Comparison of ENCODE assay signal across 8 cellular contexts in the genomic region with DNA sequence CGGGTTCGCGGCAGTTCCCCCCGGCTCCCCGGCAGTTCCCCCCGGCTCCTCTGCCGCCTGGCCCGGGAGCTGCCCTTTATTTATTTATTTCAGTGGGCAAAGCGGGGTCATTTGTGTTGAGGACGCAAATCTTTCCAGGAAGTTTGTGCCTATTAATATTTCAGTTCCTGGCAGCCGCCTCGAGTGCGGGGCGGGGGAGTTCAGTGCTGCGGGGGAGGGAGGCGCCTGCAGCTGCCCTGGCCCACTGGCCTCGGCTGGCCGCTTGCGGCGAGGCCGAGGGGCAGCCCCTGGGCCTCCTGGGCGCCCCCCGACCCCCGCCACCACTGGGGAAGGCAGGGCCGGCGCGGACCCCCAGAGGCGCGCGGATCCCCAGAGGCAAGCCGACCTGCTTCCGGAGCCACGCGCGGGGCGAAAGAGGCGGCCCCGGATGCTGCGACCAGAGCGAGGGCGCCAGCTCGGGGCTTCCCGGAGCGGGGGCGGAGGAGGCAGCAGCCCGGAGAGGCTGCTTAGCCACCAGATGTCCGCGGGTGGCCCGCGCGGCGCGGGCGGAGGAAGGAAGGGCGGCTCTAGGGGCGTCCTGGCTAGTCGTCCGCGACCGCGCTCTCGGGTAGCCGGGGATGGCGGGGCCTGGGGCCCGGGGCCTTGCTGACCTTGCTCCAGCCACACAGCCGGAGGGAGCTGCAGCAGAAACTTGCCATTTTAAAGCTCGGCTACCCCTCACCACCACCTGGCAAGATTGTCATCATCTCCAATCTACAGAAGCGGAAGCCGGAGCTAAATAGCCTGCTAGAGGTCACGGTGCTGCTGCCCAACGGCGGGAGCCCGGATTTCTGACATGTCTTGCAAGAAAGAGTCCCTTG. TPM values are rescaled to one million over a fixed set of nuclear protein-coding genes. Genes with fewer than 3 reads are reported as not detected.
A peak's percentile ranks its signal among the peaks of the same experiment; 100 is the strongest.
DNase-seq lines count a peak whose midpoint lies in the region; ATAC-seq, FAIRE-seq and TF ChIP-seq lines count a peak whose summit lies in the region.

No MANE protein-coding gene starts in this region.

- H3K9me3 ChIP-seq in K562 (replicated peaks; ENCODE audit: control insufficient read depth, insufficient read depth, low read depth, low read length) = no peaks in the 10 kb centered on the region

- H4K20me1 ChIP-seq in K562 (replicated peaks; ENCODE audit: control insufficient read depth, insufficient read depth, low read length) = peaks cover 11% of the 10 kb centered on the region; the same call in 1 of the 2 replicates

- peak overlapping the region; percentile 68 to 93 for H3K9ac ChIP-seq in K562 (ENCODE audit: insufficient read depth in 1 of 2, low read depth in 2 of 2, low read length in 2 of 2)

- no peak for FAIRE-seq in K562 (lab: Jason Lieb, UNC)

- H3K4me3 ChIP-seq in K562 (peak overlapping the region; percentile 57), iPS-11a (ENCODE audit: low read depth, low read length) (peak overlapping the region; percentile 63), skeletal muscle cell (ENCODE audit: low read depth, low read length) (peak overlapping the region; percentile 58)

- ATAC-seq in GM21576 (IDR thresholded peaks at IDR 0.05; ENCODE audit: unreplicated experiment) (peak; percentile 72), K562 (peak; percentile 75)

- CTCF ChIA-PET in K562 (lab: Yijun Ruan, JAX; ENCODE audit: low intra/inter-chr PET ratio) = interaction anchor here (0.6 to 1.1 kb wide), 3 partner anchors 10 to 46 kb away, joined by 3 to 5 read pairs (median 4); no protein-coding TSS in a partner anchor

- H3K4me2 ChIP-seq in K562 (ENCODE audit: insufficient read depth, low read length) = peak overlapping the region; percentile 82

- in situ Hi-C loops in G401 (cut with HindIII; ENCODE audit: low sequenced_read_pairs) (no loop called here), KBM-7 (cut with MboI; ENCODE audit: low pct_unique_long_range_greater_than_20kb, low sequenced_read_pairs) (no loop called here), K562 (cut with MboI) (no loop called here)

- H3K4me1 ChIP-seq in K562 (replicated peaks in 1 of 2; ENCODE audit: control insufficient read depth in 2 of 2, insufficient read depth in 2 of 2, low read length in 2 of 2) = peaks cover 42 to 45% of the 10 kb centered on the region in 2 experiments

- peak; percentile 65 for DNase-seq in G401 (ENCODE audit: low spot score)
- DNase-seq in KBM-7 = peak; percentile 67
- peak in 4 of 5 experiments; percentile 22 to 67 (median 46) for DNase-seq in T-helper 2 cell
- peak; percentile 80 to 91 (median 85) for DNase-seq in K562 (ENCODE audit: extremely low read depth in 1 of 4, low spot score in 3 of 4)
- no peak for DNase-seq in skeletal muscle cell (ENCODE audit: low read depth)
- no peak for DNase-seq in middle frontal gyrus (ENCODE audit: extremely low spot score, low spot score)

- intact Hi-C loops in K562 (cut with micrococcal nuclease) = loop anchor here (1.0 to 2.0 kb wide), 2 partner anchors 46 to 111 kb away; a partner anchor contains a TSS

- POLR2A ChIA-PET in K562 (lab: Yijun Ruan, JAX) = interaction anchor here (0.6 to 2.1 kb wide), 15 partner anchors 9 to 532 kb away, joined by 3 to 10 read pairs (median 4); a partner anchor contains a TSS

- no peaks in the 10 kb centered on the region for H3K27me3 ChIP-seq in K562 (ENCODE audit: control insufficient read depth in 2 of 2, insufficient read depth in 2 of 2, low read length in 2 of 2)

- peak overlapping the region; percentile 74 for H2AFZ ChIP-seq in K562 (ENCODE audit: low read depth, low read length)

- no peak for TF ChIP-seq CTCF in K562 (IDR thresholded peaks at IDR 0.05 in 2 of 3, conservative IDR thresholded peaks at IDR 0.05 in 1 of 3; ENCODE audit: insufficient read depth in 2 of 3, low read depth in 1 of 3, low read length in 3 of 3)

- no peaks in the 10 kb centered on the region for H3K36me3 ChIP-seq in K562 (ENCODE audit: control insufficient read depth, insufficient read depth, low read length)

- under 1% methylated on average over 68 of the region's 73 CpGs for WGBS in K562 (ENCODE audit: insufficient coverage, low coverage, missing lambda C conversion rate)

- peak overlapping the region; percentile 85 for H3K27ac ChIP-seq in K562 (ENCODE audit: extremely low read depth, low read depth, low read length)

- peak; percentile 60; the same call in 1 of the 2 replicates for TF ChIP-seq POLR2A in K562 (conservative IDR thresholded peaks at IDR 0.05)

- BruUV-seq in K562 (replicated peaks; lab: Mats Ljungman, UMichigan) = TSS peak; percentile 49

- H3K79me2 ChIP-seq in K562 (ENCODE audit: control insufficient read depth, insufficient read depth, low read length) = no peaks in the 10 kb centered on the region

- H3K9me1 ChIP-seq in K562 (ENCODE audit: control insufficient read depth, insufficient read depth, low read length) = peaks cover 3% of the 10 kb centered on the region

- TF ChIP-seq EP300 in K562 (IDR thresholded peaks at IDR 0.05; ENCODE audit: low read length) = no peak; the same call in 1 of the 2 replicates

- TF ChIP-seq RAD21 in K562 (CRISPR knock-in tag; conservative IDR thresholded peaks at IDR 0.05 in 1 of 2, IDR thresholded peaks at IDR 0.05 in 1 of 2) = no peak

TF ChIP-seq in K562, 482 proteins besides CTCF, POLR2A, EP300 and RAD21 (continues in another document):
- peak; percentile 20; the same call in 1 of the 2 replicates for TF ChIP-seq TCF3 (CRISPR knock-in tag; IDR thresholded peaks at IDR 0.05)
- TF ChIP-seq, protein P1, sequence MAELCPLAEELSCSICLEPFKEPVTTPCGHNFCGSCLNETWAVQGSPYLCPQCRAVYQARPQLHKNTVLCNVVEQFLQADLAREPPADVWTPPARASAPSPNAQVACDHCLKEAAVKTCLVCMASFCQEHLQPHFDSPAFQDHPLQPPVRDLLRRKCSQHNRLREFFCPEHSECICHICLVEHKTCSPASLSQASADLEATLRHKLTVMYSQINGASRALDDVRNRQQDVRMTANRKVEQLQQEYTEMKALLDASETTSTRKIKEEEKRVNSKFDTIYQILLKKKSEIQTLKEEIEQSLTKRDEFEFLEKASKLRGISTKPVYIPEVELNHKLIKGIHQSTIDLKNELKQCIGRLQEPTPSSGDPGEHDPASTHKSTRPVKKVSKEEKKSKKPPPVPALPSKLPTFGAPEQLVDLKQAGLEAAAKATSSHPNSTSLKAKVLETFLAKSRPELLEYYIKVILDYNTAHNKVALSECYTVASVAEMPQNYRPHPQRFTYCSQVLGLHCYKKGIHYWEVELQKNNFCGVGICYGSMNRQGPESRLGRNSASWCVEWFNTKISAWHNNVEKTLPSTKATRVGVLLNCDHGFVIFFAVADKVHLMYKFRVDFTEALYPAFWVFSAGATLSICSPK (IDR thresholded peaks at IDR 0.05; ENCODE audit: borderline replicate concordance) = no peak
- no peak for TF ChIP-seq NCOA6 (IDR thresholded peaks at IDR 0.05)
- no peak for TF ChIP-seq PRPF4 (IDR thresholded peaks at IDR 0.05; ENCODE audit: insufficient read depth, low read depth, low read length, poor library complexity, severe bottlenecking)
- no peak for TF ChIP-seq ZKSCAN3 (CRISPR knock-in tag; IDR thresholded peaks at IDR 0.05)
- TF ChIP-seq NUFIP1 (IDR thresholded peaks at IDR 0.05; ENCODE audit: partially characterized antibody) = no peak
- TF ChIP-seq ZNF311 (CRISPR knock-in tag; IDR thresholded peaks at IDR 0.05) = no peak
- TF ChIP-seq, protein P2, sequence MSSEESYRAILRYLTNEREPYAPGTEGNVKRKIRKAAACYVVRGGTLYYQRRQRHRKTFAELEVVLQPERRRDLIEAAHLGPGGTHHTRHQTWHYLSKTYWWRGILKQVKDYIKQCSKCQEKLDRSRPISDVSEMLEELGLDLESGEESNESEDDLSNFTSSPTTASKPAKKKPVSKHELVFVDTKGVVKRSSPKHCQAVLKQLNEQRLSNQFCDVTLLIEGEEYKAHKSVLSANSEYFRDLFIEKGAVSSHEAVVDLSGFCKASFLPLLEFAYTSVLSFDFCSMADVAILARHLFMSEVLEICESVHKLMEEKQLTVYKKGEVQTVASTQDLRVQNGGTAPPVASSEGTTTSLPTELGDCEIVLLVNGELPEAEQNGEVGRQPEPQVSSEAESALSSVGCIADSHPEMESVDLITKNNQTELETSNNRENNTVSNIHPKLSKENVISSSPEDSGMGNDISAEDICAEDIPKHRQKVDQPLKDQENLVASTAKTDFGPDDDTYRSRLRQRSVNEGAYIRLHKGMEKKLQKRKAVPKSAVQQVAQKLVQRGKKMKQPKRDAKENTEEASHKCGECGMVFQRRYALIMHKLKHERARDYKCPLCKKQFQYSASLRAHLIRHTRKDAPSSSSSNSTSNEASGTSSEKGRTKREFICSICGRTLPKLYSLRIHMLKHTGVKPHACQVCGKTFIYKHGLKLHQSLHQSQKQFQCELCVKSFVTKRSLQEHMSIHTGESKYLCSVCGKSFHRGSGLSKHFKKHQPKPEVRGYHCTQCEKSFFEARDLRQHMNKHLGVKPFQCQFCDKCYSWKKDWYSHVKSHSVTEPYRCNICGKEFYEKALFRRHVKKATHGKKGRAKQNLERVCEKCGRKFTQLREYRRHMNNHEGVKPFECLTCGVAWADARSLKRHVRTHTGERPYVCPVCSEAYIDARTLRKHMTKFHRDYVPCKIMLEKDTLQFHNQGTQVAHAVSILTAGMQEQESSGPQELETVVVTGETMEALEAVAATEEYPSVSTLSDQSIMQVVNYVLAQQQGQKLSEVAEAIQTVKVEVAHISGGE (CRISPR knock-in tag; IDR thresholded peaks at IDR 0.05) = peak in 2 of 3 experiments; percentile 15 to 41; a peak in 2 of 6 replicates
- no peak for TF ChIP-seq BRCA1 (IDR thresholded peaks at IDR 0.05)
- TF ChIP-seq BRCA1 (CRISPR knock-in tag; IDR thresholded peaks at IDR 0.05) = no peak

RNA-seq across cellular contexts. Expression of a gene that starts 48.0 kb away (rescaled TPM):
- 250 and 310 TPM in 2 replicates for total RNA-seq in G401 (2014; rRNA removed; shearing (Covaris generic))
- total RNA-seq in K562 (2011; cell fraction: chromatin; rRNA removed; ENCODE audit: low replicate concordance) = 33.3 and 126 TPM in 2 replicates
- total RNA-seq in K562 (2011; cell fraction: nucleolus; rRNA removed) = 45.1 and 46.9 TPM in 2 replicates
- total RNA-seq in K562 (2011; cell fraction: nucleoplasm; rRNA removed) = 88.2 and 158 TPM in 2 replicates
- total RNA-seq in K562 (2014; rRNA removed) (412 and 510 TPM in 2 replicates), K562 (2014; rRNA removed; fragmentation: Illumina TruSeq; extraction: Trizol) (517 and 565 TPM in 2 replicates), K562 (2015; rRNA removed; fragmentation: Illumina TruSeq; extraction: Trizol) (394 and 426 TPM in 2 replicates), K562 (2021) (808 and 835 TPM in 2 replicates)
- polyA plus RNA-seq in K562 (2011; rRNA removed) (812 and 877 TPM in 2 replicates), K562 (2014; fragmentation: Illumina TruSeq; extraction: Trizol) (758 and 923 TPM in 2 replicates), K562 (2014; fragmentation: Nextera tagmentation; extraction: Ambion mirVana) (100 to 1,000 TPM; 543 to 591 TPM), K562 (2014; rRNA removed) (975 and 1,083 TPM in 2 replicates)
- 605 and 678 TPM in 2 replicates for polyA plus RNA-seq in K562 (2011; cell fraction: cytosol; rRNA removed)
- 136 and 194 TPM in 2 replicates for polyA plus RNA-seq in K562 (2011; cell fraction: nucleus; rRNA removed)
- polyA plus RNA-seq in K562 (2012) = 834 and 880 TPM in 2 replicates
- 127 and 157 TPM in 2 replicates for polyA minus RNA-seq in K562 (2011; rRNA and poly(A)+ RNA removed)
- 116 and 160 TPM in 2 replicates for polyA minus RNA-seq in K562 (2011; cell fraction: cytosol; rRNA and poly(A)+ RNA removed)
- polyA minus RNA-seq in K562 (2011; cell fraction: nucleus; rRNA and poly(A)+ RNA removed) = 24.4 and 52.3 TPM in 2 replicates

Comparison
In these comparisons a context has a peak if more than half of its experiments do, and no peak if none do; other contexts are left out.
1. DNase-seq: peak in G401 (single experiment), KBM-7 (single experiment), T-helper 2 cell (4 of 5) and K562 (4 of 4); none in skeletal muscle cell (single experiment) and middle frontal gyrus (single experiment).
2. Peak in every context shown above with its lines, with median percentiles within 50 percentile points of each other: H3K4me3 ChIP-seq.